ENCODE assay signal across 9 cellular contexts in genomic region chr1:24221246-24221645, GRCh38. TPM values are rescaled to one million over a fixed set of nuclear protein-coding genes. Genes with fewer than 3 reads are reported as not detected.
"Had no signal": no experiment of that assay in that cellular context is flagged by ENCODE, and none has a peak within 500 bp of the region (broad histone marks: within the 10 kb centered on the region; RNA-seq: fewer than 3 reads in every experiment).

No MANE protein-coding gene starts in this region.

- FAIRE-seq: HepG2, HTR-8/SVneo had no signal

- ATAC-seq: HepG2 had no signal

- DNase-seq: IMR-90, KBM-7, KG1 had no signal

- H3K4me3 Mint-ChIP-seq: IgD-negative memory B cell had no signal

- H3K4me2 ChIP-seq: KMS-11 had no signal

- H3K9me3 Mint-ChIP-seq: IgD-negative memory B cell had no signal

- H3K9ac ChIP-seq: KMS-11 had no signal

- H3K27ac Mint-ChIP-seq: IgD-negative memory B cell had no signal

- H3K27ac ChIP-seq: HL-60, KMS-11 had no signal

RNA-seq across cellular contexts. Expression of gene IFNLR1, which starts 34.2 kb away (rescaled TPM):
- total RNA-seq: HT1080, IMR-90 had no signal
- polyA plus RNA-seq: IMR-90 had no signal
